Comparison of ENCODE assay signal across 8 cellular contexts in the genomic region with DNA sequence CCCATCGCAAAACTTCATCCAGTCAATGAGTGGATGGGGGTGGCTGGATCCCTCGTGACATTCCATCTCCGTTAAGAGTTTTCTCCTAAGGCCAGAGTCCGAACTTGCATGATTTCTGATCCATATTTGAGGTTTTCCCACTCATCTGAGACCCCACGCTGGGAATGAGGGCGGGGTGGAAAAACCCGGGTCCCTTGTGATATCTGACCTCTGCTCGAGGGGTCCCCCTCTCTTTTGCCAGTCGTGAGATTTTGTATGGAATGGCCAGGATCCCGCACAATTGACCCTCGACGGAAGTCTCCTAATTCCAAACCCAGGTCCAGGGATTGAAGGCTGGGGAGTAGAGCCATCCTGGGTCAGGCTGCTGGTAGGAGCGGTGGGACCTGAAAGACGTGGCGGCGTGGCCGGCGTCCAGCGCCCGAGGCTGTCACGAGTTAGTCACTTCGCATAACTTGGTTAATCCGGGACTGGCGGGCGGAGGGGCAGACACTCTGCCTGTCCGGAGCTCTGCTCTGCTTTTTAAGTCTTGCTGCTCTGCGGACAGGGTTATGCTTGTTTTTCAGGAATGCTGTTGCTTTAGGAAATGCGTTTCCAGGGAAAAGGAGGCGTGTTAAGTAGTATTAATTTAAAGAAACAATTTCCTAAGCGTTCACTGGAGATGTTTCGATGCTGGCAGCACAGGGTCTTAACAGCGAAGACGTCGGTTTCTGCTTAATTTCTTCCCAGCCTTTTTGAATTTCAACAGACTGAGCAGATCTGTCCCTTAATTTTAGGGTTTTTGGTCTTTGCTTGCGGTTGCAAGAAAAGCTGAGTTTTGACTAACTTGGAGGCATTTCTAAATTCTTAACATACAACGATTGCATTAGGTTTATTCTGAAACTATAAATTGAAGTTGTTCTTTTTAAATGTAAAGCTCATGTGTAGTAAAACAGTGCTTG. TPM values are rescaled to one million over a fixed set of nuclear protein-coding genes. Genes with fewer than 3 reads are reported as not detected.
A peak's percentile ranks its signal among the peaks of the same experiment; 100 is the strongest.
DNase-seq lines count a peak whose midpoint lies in the region; ATAC-seq, FAIRE-seq and TF ChIP-seq lines count a peak whose summit lies in the region.

No MANE protein-coding gene starts in this region.

- peak overlapping the region; percentile 98 for H3K4me3 Mint-ChIP-seq in activated CD4-positive, alpha-beta T cell treated with anti-CD3 and anti-CD28 coated beads, Interleukin-2, amount 10 ng/mL, durations not matched to agents 24 days and 14 days

- TF ChIP-seq POLR2A in right lobe of liver (IDR thresholded peaks at IDR 0.05) = peak; percentile 50

- peak overlapping the region; percentile 79; the same call in 1 of the 2 replicates for H3K9ac ChIP-seq in KMS-11

- H3K4me1 Mint-ChIP-seq in activated CD4-positive, alpha-beta T cell treated with anti-CD3 and anti-CD28 coated beads, Interleukin-2, amount 10 ng/mL, durations not matched to agents 24 days and 14 days = peaks cover 33% of the 10 kb centered on the region

- peak overlapping the region; percentile 62 for H3K4me2 ChIP-seq in KMS-11

- peaks cover 14% of the 10 kb centered on the region for H3K36me3 Mint-ChIP-seq in activated CD4-positive, alpha-beta T cell treated with anti-CD3 and anti-CD28 coated beads, Interleukin-2, amount 10 ng/mL, durations not matched to agents 24 days and 14 days (ENCODE audit: low read depth)

- no peaks in the 10 kb centered on the region for H3K9me3 Mint-ChIP-seq in activated CD4-positive, alpha-beta T cell treated with anti-CD3 and anti-CD28 coated beads, Interleukin-2, amount 10 ng/mL, durations not matched to agents 24 days and 14 days

- FAIRE-seq in GM19239 (lab: Jason Lieb, UNC) = peak; percentile 79

- ATAC-seq in right lobe of liver (peak; percentile 72 to 77 (median 74)), HG03520 (IDR thresholded peaks at IDR 0.05; ENCODE audit: unreplicated experiment) (no peak)

- H3K27ac Mint-ChIP-seq in activated CD4-positive, alpha-beta T cell treated with anti-CD3 and anti-CD28 coated beads, Interleukin-2, amount 10 ng/mL, durations not matched to agents 24 days and 14 days = peak overlapping the region; percentile 97

- TF ChIP-seq CTCF in KMS-11 (conservative IDR thresholded peaks at IDR 0.05; ENCODE audit: low read depth, low read length) (no peak), right lobe of liver (IDR thresholded peaks at IDR 0.05) (no peak)

- H3K4me1 ChIP-seq in KMS-11 (ENCODE audit: low read depth, poor library complexity, severe bottlenecking) (peaks cover 17% of the 10 kb centered on the region), right lobe of liver (peaks cover 0 to 52% (median 22%) of the 10 kb centered on the region in 4 donors)

- no peaks in the 10 kb centered on the region for H3K27me3 ChIP-seq in KMS-11 (ENCODE audit: insufficient read depth, low read depth)
- no peaks in the 10 kb centered on the region for H3K27me3 ChIP-seq in right lobe of liver

- intact Hi-C loops in activated CD4-positive, alpha-beta T cell treated with anti-CD3 and anti-CD28 coated beads, Interleukin-2, amount 10 ng/mL, durations not matched to agents 24 days and 14 days (cut with micrococcal nuclease) = no loop called here
- intact Hi-C loops in right lobe of liver (cut with DNase I) = no loop called here

- peaks cover 3% of the 10 kb centered on the region; the same call in 1 of the 2 replicates for H4K20me1 ChIP-seq in KMS-11 (ENCODE audit: insufficient read depth)

- H3K36me3 ChIP-seq in KMS-11 (ENCODE audit: insufficient read depth) (no peaks in the 10 kb centered on the region), right lobe of liver (no peaks in the 10 kb centered on the region)

- peaks cover 57% of the 10 kb centered on the region; the same call in 1 of the 2 replicates for H3K79me2 ChIP-seq in KMS-11 (ENCODE audit: insufficient read depth, low read depth)

- no peaks in the 10 kb centered on the region for H3K27me3 Mint-ChIP-seq in activated CD4-positive, alpha-beta T cell treated with anti-CD3 and anti-CD28 coated beads, Interleukin-2, amount 10 ng/mL, durations not matched to agents 24 days and 14 days

- WGBS in right lobe of liver (ENCODE audit: insufficient coverage, low coverage, low lambda C conversion rate, missing lambda C conversion rate) = 1% methylated on average over 22 of the region's 36 CpGs

- peak overlapping the region; percentile 91 for H2AFZ ChIP-seq in KMS-11 (ENCODE audit: low read depth)

- H3K9me3 ChIP-seq in right lobe of liver = no peaks in the 10 kb centered on the region

- H3K4me3 ChIP-seq in KMS-11 (IDR thresholded peaks at IDR 0.05; ENCODE audit: insufficient read depth, low read depth, low read length) (no peak overlapping the region), right lobe of liver (peak overlapping the region; percentile 81 to 97 (median 89))

- H3K27ac ChIP-seq in KMS-11 (peak overlapping the region; percentile 63), right lobe of liver (peak overlapping the region; percentile 86 to 98 (median 97))

- DNase-seq in AML-193 (lab: John Stamatoyannopoulos, UW) (peak; percentile 81 to 83), GM19239 (ENCODE audit: insufficient read length, low spot score) (no peak), ecto neural progenitor cell (ENCODE audit: low spot score) (peak; percentile 90), right lobe of liver (peak; percentile 88)
- peak; percentile 80 for DNase-seq in activated CD4-positive, alpha-beta T cell treated with anti-CD3 and anti-CD28 coated beads, Interleukin-2, amount 10 ng/mL, durations not matched to agents 24 days and 14 days
- DNase-seq in stimulated activated CD4-positive, alpha-beta T cell treated with anti-CD3 and anti-CD28 coated beads, TNF-alpha, amount 100 ng/mL, for 24 hours (ENCODE audit: low read depth in 3 of 3) = peak in 2 of 3 experiments; percentile 13 to 41

RNA-seq across cellular contexts. Expression of a gene that starts 1.0 kb away (rescaled TPM):
- 39.6 and 43.4 TPM in 2 replicates for total RNA-seq in activated CD4-positive, alpha-beta T cell treated with anti-CD3 and anti-CD28 coated beads, Interleukin-2, amount 10 ng/mL, durations not matched to agents 24 days and 14 days
- total RNA-seq in right lobe of liver = 10 to 100 TPM; 56.7 to 70.0 (median 62.3) TPM
